ENCODE assay signal across 8 cellular contexts in genomic region chr2:158457092-158457825, GRCh38. TPM values are rescaled to one million over a fixed set of nuclear protein-coding genes. Genes with fewer than 3 reads are reported as not detected.
DNase-seq lines count a peak whose midpoint lies in the region; ATAC-seq and TF ChIP-seq lines count a peak whose summit lies in the region.

No MANE protein-coding gene starts in this region.

- H3K4me1 ChIP-seq in thymus (ENCODE audit: control insufficient read depth, insufficient read depth, low read length): peaks cover 5% of the 10 kb centered on the region

- ATAC-seq in omental fat pad (ENCODE audit: low FRiP score): peak; percentile 49

- no peaks in the 10 kb centered on the region for H3K9me3 ChIP-seq in thymus (ENCODE audit: control insufficient read depth)

- POLR2A ChIA-PET in RWPE1 (lab: Yijun Ruan, JAX; ENCODE audit: low non-redundant PET): interaction anchor here (0.5 kb wide), 1 partner anchor 118 kb away, joined by 3 read pairs; no protein-coding TSS in a partner anchor

- H3K36me3 ChIP-seq in thymus (ENCODE audit: control insufficient read depth, insufficient read depth): no peaks in the 10 kb centered on the region

- peaks cover 9% of the 10 kb centered on the region for H3K27me3 ChIP-seq in thymus (ENCODE audit: control insufficient read depth, insufficient read depth)

- TF ChIP-seq CTCF in GM20000 (IDR thresholded peaks at IDR 0.05; ENCODE audit: extremely low read depth, missing control alignments): no peak
- TF ChIP-seq CTCF in RWPE1 (conservative IDR thresholded peaks at IDR 0.05; ENCODE audit: low read depth): no peak
- no peak for TF ChIP-seq CTCF in omental fat pad (IDR thresholded peaks at IDR 0.05)

- peak overlapping the region; percentile 68 for H3K4me3 ChIP-seq in thymus (ENCODE audit: low read length)

- H3K27ac ChIP-seq in RWPE1: peak overlapping the region; percentile 97
- peak overlapping the region; percentile 82 for H3K27ac ChIP-seq in thymus (ENCODE audit: low read depth)

- CTCF ChIA-PET in RWPE1 (lab: Yijun Ruan, JAX): interaction anchor here (0.6 to 1.0 kb wide), 5 partner anchors 32 to 1900 kb away, joined by 3 to 5 read pairs (median 4); no protein-coding TSS in a partner anchor

- DNase-seq in COR-L47 (lab: John Stamatoyannopoulos, UW): peak; percentile 54
- peak; percentile 70 for DNase-seq in GM20000 (ENCODE audit: low spot score)
- DNase-seq in HPDE6-E6E7 (ENCODE audit: extremely low spot score): peak; percentile 51
- peak; percentile 58 for DNase-seq in RWPE1 (ENCODE audit: low spot score)
- DNase-seq in activated naive CD4-positive, alpha-beta T cell (lab: John Stamatoyannopoulos, UW): peak in 3 of 4 experiments; percentile 29 to 44 (median 32)
- peak; percentile 75 for DNase-seq in glomerular visceral epithelial cell (ENCODE audit: extremely low spot score)
- DNase-seq in omental fat pad (ENCODE audit: low spot score): no peak

- under 1% methylated on average over 84 of the region's 84 CpGs for WGBS in thymus

RNA-seq across cellular contexts. Expression of gene PKP4, which starts 0.5 kb away (rescaled TPM):
- 10 to 100 TPM; 25.8 to 96.9 (median 56.2) TPM for total RNA-seq in omental fat pad
- 24.9 TPM for polyA plus RNA-seq in thymus

RNA-seq across cellular contexts. Expression of gene CCDC148, which starts 0.7 kb away (rescaled TPM):
- under 1 TPM in 1 of 4 donors, not detected in 3; 0.48 TPM for total RNA-seq in omental fat pad
- polyA plus RNA-seq in thymus: 0.55 TPM
